ENCODE assay signal across 1 cellular context in the genomic region with DNA sequence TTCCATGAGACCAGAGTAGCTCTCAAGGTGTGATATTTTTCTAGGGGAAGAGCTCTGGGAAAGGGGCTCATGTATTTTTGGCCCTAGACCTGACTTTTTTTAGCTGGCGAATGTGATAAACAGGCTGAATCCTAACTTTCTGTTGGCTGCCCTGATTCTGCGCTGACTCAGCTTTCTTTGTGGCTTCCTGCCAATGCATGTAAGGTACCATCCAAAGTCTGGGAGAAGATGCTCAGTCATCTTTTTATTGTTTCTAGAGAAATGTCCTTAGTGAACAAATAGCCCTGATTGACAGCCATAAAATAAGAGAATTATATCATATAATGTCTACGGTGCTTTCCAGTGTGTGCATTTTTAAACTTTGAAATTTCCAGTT.
TF ChIP-seq lines count a peak whose summit lies in the region.

No MANE protein-coding gene starts in this region.

TF ChIP-seq in HepG2, 621 proteins besides CTCF, POLR2A, EP300 and RAD21 (continued from another document):
- TF ChIP-seq HNF1A (IDR thresholded peaks at IDR 0.05; ENCODE audit: low read depth) (no peak), HNF1A (CRISPR knock-in tag; IDR thresholded peaks at IDR 0.05; ENCODE audit: borderline replicate concordance) (no peak), ZNF564 (CRISPR knock-in tag; IDR thresholded peaks at IDR 0.05) (no peak), ATF2 (CRISPR knock-in tag; IDR thresholded peaks at IDR 0.05) (no peak), ZNF367 (CRISPR knock-in tag; IDR thresholded peaks at IDR 0.05; ENCODE audit: borderline replicate concordance) (no peak), MAFF (IDR thresholded peaks at IDR 0.05; ENCODE audit: low read depth, low read length) (peak; percentile 94)
TF ChIP-seq in HepG2: peak in this region for 2.
